Comparison of ENCODE assay signal across 9 cellular contexts in genomic region chr19:50723069-50723468, GRCh38. TPM values are rescaled to one million over a fixed set of nuclear protein-coding genes. Genes with fewer than 3 reads are reported as not detected.
DNase-seq lines count a peak whose midpoint lies in the region; ATAC-seq, FAIRE-seq and TF ChIP-seq lines count a peak whose summit lies in the region.
"Had no signal": no experiment of that assay in that cellular context is flagged by ENCODE, and none has a peak within 500 bp of the region (broad histone marks: within the 10 kb centered on the region; RNA-seq: fewer than 3 reads in every experiment).

Gene CLEC11A, plus strand, starts transcription at chr19:50723364. Its CDS starts 162 bp downstream, at chr19:50723526.

- H3K4me1 ChIP-seq in A673 (ENCODE audit: insufficient read depth, low read length, poor library complexity, severe bottlenecking): peaks cover 69% of the 10 kb centered on the region
- H3K4me1 ChIP-seq in HUES6 (ENCODE audit: control insufficient read depth, insufficient read depth, low read length): peaks cover 33% of the 10 kb centered on the region
- H3K4me1 ChIP-seq in body of pancreas: peaks cover 33% of the 10 kb centered on the region
- H3K4me1 ChIP-seq in testis: peaks cover 24% of the 10 kb centered on the region
- peaks cover 0 to 2% of the 10 kb centered on the region in 2 donors for H3K4me1 ChIP-seq in small intestine (ENCODE audit: control insufficient read depth in 2 of 2, insufficient read depth in 1 of 2, low read depth in 1 of 2, low read length in 1 of 2)

- WGBS in body of pancreas, 2 donors: 19 to 27% methylated on average over 13 to 15 of the region's 15 CpGs
- WGBS in testis, 2 donors: 33 to 38% methylated on average over 15 of the region's 15 CpGs
- 12 to 22% (median 18%) methylated on average over 15 of the region's 15 CpGs for WGBS in small intestine, 3 donors

- DNase-seq in A673 (ENCODE audit: low spot score) (peak; percentile 75), body of pancreas (peak in 3 of 4 donors; percentile 26 to 53 (median 38)), testis (peak; percentile 60), DMS 273 treated with DMSO at 0.1 percent for 48 hours (lab: John Stamatoyannopoulos, UW) (no peak), small intestine (no peak)

- TF ChIP-seq POLR2A in body of pancreas (IDR thresholded peaks at IDR 0.05): peak in 1 of 3 donors; percentile 25
- TF ChIP-seq POLR2A in testis (IDR thresholded peaks at IDR 0.05): no peak

- CTCF ChIA-PET in A673 (lab: Charles Lee): interaction anchor here (0.6 to 1.3 kb wide), 2 partner anchors 61 to 113 kb away, joined by 6 to 7 read pairs; no protein-coding TSS in a partner anchor

- H3K36me3 ChIP-seq in A673 (ENCODE audit: insufficient read depth, low read length, poor library complexity, severe bottlenecking) (peaks cover 10% of the 10 kb centered on the region), HUES6 (ENCODE audit: control insufficient read depth, insufficient read depth, low read length) (no peaks in the 10 kb centered on the region), body of pancreas (replicated peaks in 1 of 2; ENCODE audit: insufficient read depth in 1 of 2, low read depth in 2 of 2) (no peaks in the 10 kb centered on the region), testis (ENCODE audit: low read depth, missing control alignments) (no peaks in the 10 kb centered on the region), small intestine (ENCODE audit: control insufficient read depth in 2 of 2, insufficient read depth in 2 of 2, low read length in 2 of 2) (no peaks in the 10 kb centered on the region)

- no peaks in the 10 kb centered on the region for H3K27me3 ChIP-seq in A673 (replicated peaks; ENCODE audit: insufficient read depth, low read depth, low read length, poor library complexity)
- H3K27me3 ChIP-seq in HUES6 (ENCODE audit: control insufficient read depth, insufficient read depth, low read length): peaks cover 46% of the 10 kb centered on the region
- H3K27me3 ChIP-seq in body of pancreas: peaks cover 0 to 7% of the 10 kb centered on the region in 2 donors
- peaks cover 2% of the 10 kb centered on the region for H3K27me3 ChIP-seq in layer of hippocampus (ENCODE audit: control insufficient read depth, insufficient read depth, low read length)
- no peaks in the 10 kb centered on the region for H3K27me3 ChIP-seq in testis
- H3K27me3 ChIP-seq in small intestine (ENCODE audit: control insufficient read depth in 2 of 2, insufficient read depth in 2 of 2, low read length in 2 of 2): peaks cover 11 to 13% of the 10 kb centered on the region in 2 donors

- H3K4me3 ChIP-seq in A673 (ENCODE audit: low read depth, low read length, poor library complexity, severe bottlenecking): peak within 1 kb of the TSS; percentile 61
- peak within 1 kb of the TSS; percentile 90 for H3K4me3 ChIP-seq in HUES6 (ENCODE audit: low read depth, low read length)
- peak within 1 kb of the TSS; percentile 8 for H3K4me3 ChIP-seq in body of pancreas
- peak within 1 kb of the TSS; percentile 67 to 79 for H3K4me3 ChIP-seq in testis
- H3K4me3 ChIP-seq in small intestine (ENCODE audit: low read depth in 1 of 2, low read length in 2 of 2): peak within 1 kb of the TSS in 1 of 2 donors; percentile 41

- TF ChIP-seq CTCF in A673 (conservative IDR thresholded peaks at IDR 0.05; ENCODE audit: low read depth, low read length) (no peak), body of pancreas (IDR thresholded peaks at IDR 0.05) (no peak), testis (IDR thresholded peaks at IDR 0.05) (no peak)

- H3K9ac ChIP-seq in HUES6 (ENCODE audit: low read length): peak within 1 kb of the TSS; percentile 60

- H3K27ac ChIP-seq in A673 (ENCODE audit: low read depth, low read length, poor library complexity, severe bottlenecking) (peak within 1 kb of the TSS; percentile 75), HUES6 (ENCODE audit: low read depth, low read length) (no peak within 1 kb of the TSS), body of pancreas (peak within 1 kb of the TSS; percentile 46 to 79 (median 68)), layer of hippocampus (ENCODE audit: low read depth, low read length) (peak within 1 kb of the TSS; percentile 46), testis (peak within 1 kb of the TSS; percentile 48 to 50), small intestine (ENCODE audit: low read depth in 1 of 2, low read length in 1 of 2) (peak within 1 kb of the TSS in 1 of 2 donors; percentile 71)

- H3K9me3 ChIP-seq in A673 (ENCODE audit: low read depth, low read length, poor library complexity, severe bottlenecking) (no peaks in the 10 kb centered on the region), HUES6 (ENCODE audit: control insufficient read depth, insufficient read depth, low read depth, low read length) (no peaks in the 10 kb centered on the region), body of pancreas (no peaks in the 10 kb centered on the region), testis (no peaks in the 10 kb centered on the region), small intestine (ENCODE audit: control insufficient read depth, low read depth) (no peaks in the 10 kb centered on the region)

- intact Hi-C loops in A673 (cut with micrococcal nuclease; ENCODE audit: unreplicated experiment): loop anchor here (5.0 kb wide), 1 partner anchor 54 kb away; no protein-coding TSS in a partner anchor
- intact Hi-C loops in body of pancreas (cut with DNase I): no loop called here
- intact Hi-C loops in testis (cut with DNase I; ENCODE audit: low total_unique reads): no loop called here

- ATAC-seq in body of pancreas (no peak), GM19328 (IDR thresholded peaks at IDR 0.05; ENCODE audit: unreplicated experiment) (no peak)
- ATAC-seq: left colon had no signal

- FAIRE-seq in small intestine (lab: Jason Lieb, UNC): no peak

- BruUV-seq in A673 (replicated peaks; lab: Mats Ljungman, UMichigan): no TSS peak

- POLR2A ChIA-PET in A673 (lab: Charles Lee; ENCODE audit: low non-redundant PET): interaction anchor here (0.6 kb wide), 1 partner anchor 20 kb away, joined by 10 read pairs; no protein-coding TSS in a partner anchor

RNA-seq across cellular contexts. Expression of gene CLEC11A, which starts in this region (rescaled TPM):
- total RNA-seq in A673 (2021) (59.1 TPM in 2 replicates), body of pancreas (10 to 100 TPM in 1 of 2 donors, 1 to 10 TPM in 1; 5.2 to 24.1 TPM), testis (10 to 100 TPM; 14.3 to 20.6 TPM)
- polyA plus RNA-seq in testis (ENCODE audit: insufficient read depth, low read depth, low replicate concordance) (16.9 TPM), small intestine (1 to 10 TPM in 2 of 3 donors, not detected in 1; 1.4 to 4.7 TPM)

Comparison
In these comparisons a context has a peak if more than half of its experiments do, and no peak if none do; other contexts are left out.
1. DNase-seq: peak in A673 (single experiment), body of pancreas (3 of 4) and testis (single experiment); none in DMS 273 treated with DMSO at 0.1 percent for 48 hours (single experiment) and small intestine (single experiment).